In genomic region chr11:84390441-84391078, GRCh38 we compare ENCODE assay signal across 1 cellular context.
TF ChIP-seq lines count a peak whose summit lies in the region.

No MANE protein-coding gene starts in this region.

TF ChIP-seq in HepG2, 621 proteins besides CTCF, POLR2A, EP300 and RAD21 (continued from another document):
- TF ChIP-seq GPBP1L1 (CRISPR knock-in tag; IDR thresholded peaks at IDR 0.05): no peak
- no peak for TF ChIP-seq RAD51 (IDR thresholded peaks at IDR 0.05; ENCODE audit: borderline replicate concordance)
- TF ChIP-seq KIAA2018 (CRISPR knock-in tag; IDR thresholded peaks at IDR 0.05; ENCODE audit: borderline replicate concordance): no peak
- no peak for TF ChIP-seq ZBTB10 (CRISPR knock-in tag; IDR thresholded peaks at IDR 0.05; ENCODE audit: borderline replicate concordance)
- no peak for TF ChIP-seq CBX5 (CRISPR knock-in tag; IDR thresholded peaks at IDR 0.05; ENCODE audit: borderline replicate concordance)
- TF ChIP-seq SP4 (CRISPR knock-in tag; IDR thresholded peaks at IDR 0.05): no peak
- TF ChIP-seq ZNF878 (CRISPR knock-in tag; IDR thresholded peaks at IDR 0.05): no peak
- no peak for TF ChIP-seq ZNF616 (CRISPR knock-in tag; IDR thresholded peaks at IDR 0.05; ENCODE audit: low read depth)
- no peak for TF ChIP-seq ZNF652 (CRISPR knock-in tag; IDR thresholded peaks at IDR 0.05; ENCODE audit: borderline replicate concordance, low read depth)
- TF ChIP-seq CBFB (CRISPR knock-in tag; IDR thresholded peaks at IDR 0.05): no peak
- no peak for TF ChIP-seq SUZ12 (IDR thresholded peaks at IDR 0.05; ENCODE audit: low read depth, low read length)
TF ChIP-seq in HepG2: peak in this region for 0.
